ENCODE assay signal across 11 cellular contexts in the genomic region with DNA sequence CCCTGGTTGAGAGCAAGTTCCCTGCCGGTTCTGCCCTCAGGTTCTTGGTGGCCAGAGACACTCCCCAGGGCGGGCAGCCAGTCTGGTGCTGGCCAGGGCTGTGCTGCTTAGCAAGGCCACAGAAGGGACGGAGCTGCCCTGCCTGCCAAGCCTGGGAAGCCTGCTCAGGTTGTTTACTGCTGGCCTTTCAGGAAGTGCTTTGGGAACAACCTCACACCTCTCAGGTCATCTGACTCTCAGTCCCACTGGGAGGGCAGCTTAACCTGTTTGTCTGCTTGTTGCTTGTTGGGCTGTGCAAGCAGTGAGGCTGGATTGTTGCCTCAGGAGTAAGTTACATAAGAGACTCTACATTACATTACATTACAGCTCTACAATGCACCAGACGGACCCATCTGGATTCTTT.
A peak's percentile ranks its signal among the peaks of the same experiment; 100 is the strongest.
DNase-seq lines count a peak whose midpoint lies in the region; ATAC-seq and TF ChIP-seq lines count a peak whose summit lies in the region.
"Had no signal": no experiment of that assay in that cellular context is flagged by ENCODE, and none has a peak within 500 bp of the region (broad histone marks: within the 10 kb centered on the region; RNA-seq: fewer than 3 reads in every experiment).

No MANE protein-coding gene starts in this region.

- no peaks in the 10 kb centered on the region for H3K9me3 ChIP-seq in lower lobe of right lung
- no peaks in the 10 kb centered on the region for H3K9me3 ChIP-seq in T-helper 17 cell (ENCODE audit: control insufficient read depth, low read length, poor library complexity, severe bottlenecking)

- no peaks in the 10 kb centered on the region for H3K36me3 Mint-ChIP-seq in T-helper 17 cell (ENCODE audit: low read depth)

- no peak overlapping the region for H3K4me3 Mint-ChIP-seq in T-helper 17 cell
- H3K4me3 Mint-ChIP-seq: activated CD4-positive, alpha-beta memory T cell treated with anti-CD3 and anti-CD28 coated beads, Interleukin-2, amount 10 ng/mL, durations not matched to agents 7 days and 5 days had no signal

- H3K4me3 ChIP-seq in lower lobe of right lung: no peak overlapping the region

- TF ChIP-seq CTCF in lower lobe of right lung (IDR thresholded peaks at IDR 0.05): no peak

- ATAC-seq in esophagus mucosa (peak; percentile 98), lower lobe of right lung (peak; percentile 97 to 99), GM18498 (IDR thresholded peaks at IDR 0.05; ENCODE audit: unreplicated experiment) (no peak), T-helper 17 cell (no peak)

- no peaks in the 10 kb centered on the region for H3K36me3 ChIP-seq in lower lobe of right lung

- intact Hi-C loops in lower lobe of right lung (cut with DNase I): no loop called here

- peak overlapping the region; percentile 75 for H3K27ac ChIP-seq in lower lobe of right lung

- H3K4me1 ChIP-seq in lower lobe of right lung: peaks cover 17% of the 10 kb centered on the region

- H3K27ac Mint-ChIP-seq in T-helper 17 cell: no peak overlapping the region
- H3K27ac Mint-ChIP-seq: activated CD4-positive, alpha-beta memory T cell treated with anti-CD3 and anti-CD28 coated beads, Interleukin-2, amount 10 ng/mL, durations not matched to agents 7 days and 5 days had no signal

- DNase-seq in SIG-M5 treated with dmso at 0.1 percent for 504 hours (lab: John Stamatoyannopoulos, UW; ENCODE audit: unreplicated experiment) (peak; percentile 43), SIG-M5 (lab: John Stamatoyannopoulos, UW) (no peak), lower lobe of right lung (peak; percentile 88), ureter (ENCODE audit: low spot score) (peak; percentile 91), T-helper 17 cell (no peak)
- no peak for DNase-seq in central memory CD4-positive, alpha-beta T cell
- DNase-seq: ACHN; activated CD4-positive, alpha-beta memory T cell treated with anti-CD3 and anti-CD28 coated beads, Interleukin-2, amount 10 ng/mL, durations not matched to agents 7 days and 5 days; NCI-H1694 treated with DMSO at 0.1 percent for 48 hours had no signal

- H3K4me1 Mint-ChIP-seq in T-helper 17 cell: no peaks in the 10 kb centered on the region
- H3K4me1 Mint-ChIP-seq: activated CD4-positive, alpha-beta memory T cell treated with anti-CD3 and anti-CD28 coated beads, Interleukin-2, amount 10 ng/mL, durations not matched to agents 7 days and 5 days had no signal

- H3K27me3 Mint-ChIP-seq in T-helper 17 cell: peaks cover 44% of the 10 kb centered on the region

- H3K27me3 ChIP-seq in lower lobe of right lung (ENCODE audit: low read depth): no peaks in the 10 kb centered on the region

Comparison
In these comparisons a context has a peak if more than half of its experiments do, and no peak if none do; other contexts are left out.
1. DNase-seq: peak in SIG-M5 treated with dmso at 0.1 percent for 504 hours (single experiment), lower lobe of right lung (single experiment) and ureter (single experiment); none in SIG-M5 (single experiment), T-helper 17 cell (0 of 3) and central memory CD4-positive, alpha-beta T cell (single experiment).
2. ATAC-seq: peak in esophagus mucosa (single experiment) and lower lobe of right lung (2 of 2); none in GM18498 (single experiment) and T-helper 17 cell (single experiment).